Comparison of ENCODE assay signal across 7 cellular contexts in genomic region chr12:3078086-3078820, GRCh38. TPM values are rescaled to one million over a fixed set of nuclear protein-coding genes. Genes with fewer than 3 reads are reported as not detected.
DNase-seq lines count a peak whose midpoint lies in the region; ATAC-seq and TF ChIP-seq lines count a peak whose summit lies in the region.

No MANE protein-coding gene starts in this region.

- TF ChIP-seq POLR2A in spleen (IDR thresholded peaks at IDR 0.05), result no peak

- TF ChIP-seq CTCF in HFF-Myc (IDR thresholded peaks at IDR 0.05; ENCODE audit: low read depth, low read length, missing control alignments), result no peak
- no peak for TF ChIP-seq CTCF in spleen (IDR thresholded peaks at IDR 0.05 in 8 of 11, conservative IDR thresholded peaks at IDR 0.05 in 3 of 11)

- peaks cover 25% of the 10 kb centered on the region for H3K27me3 ChIP-seq in iPS-18a (ENCODE audit: control insufficient read depth, insufficient read depth, low read length)
- H3K27me3 ChIP-seq in spleen (replicated peaks in 1 of 7), result peaks cover 0 to 49% (median 4%) of the 10 kb centered on the region in 7 donors

- H3K36me3 ChIP-seq in iPS-18a (ENCODE audit: control insufficient read depth, low read depth, low read length) (no peaks in the 10 kb centered on the region), spleen (no peaks in the 10 kb centered on the region)

- peaks cover 5% of the 10 kb centered on the region for H3K4me1 ChIP-seq in iPS-18a (ENCODE audit: control insufficient read depth, low read depth, low read length)
- peaks cover 0 to 66% (median 33%) of the 10 kb centered on the region in 6 donors for H3K4me1 ChIP-seq in spleen

- DNase-seq in HFF-Myc (ENCODE audit: extremely low read depth, low read depth), result no peak
- DNase-seq in activated CD4-positive, alpha-beta memory T cell treated with anti-CD3 and anti-CD28 coated beads for 36 hours, result no peak
- no peak for DNase-seq in spleen
- DNase-seq in mesenteric fat pad (ENCODE audit: low spot score), result no peak
- no peak for DNase-seq in NCI-H1048 (lab: John Stamatoyannopoulos, UW)

- no peaks in the 10 kb centered on the region for H3K36me3 Mint-ChIP-seq in activated CD4-positive, alpha-beta memory T cell treated with anti-CD3 and anti-CD28 coated beads for 36 hours

- no peaks in the 10 kb centered on the region for H3K9me3 ChIP-seq in iPS-18a (ENCODE audit: control insufficient read depth, low read depth, low read length)
- H3K9me3 ChIP-seq in spleen, result no peaks in the 10 kb centered on the region

- H3K27me3 Mint-ChIP-seq in activated CD4-positive, alpha-beta memory T cell treated with anti-CD3 and anti-CD28 coated beads for 36 hours, result peaks cover 3% of the 10 kb centered on the region

- ATAC-seq in GM18909 (IDR thresholded peaks at IDR 0.05; ENCODE audit: poor library complexity, unreplicated experiment), result no peak

- POLR2A ChIA-PET in activated CD4-positive, alpha-beta memory T cell treated with anti-CD3 and anti-CD28 coated beads for 36 hours (lab: Charles Lee), result no interaction called here

- 47 to 60% (median 53%) methylated on average over 10 of the region's 10 CpGs for WGBS in spleen, 5 donors

- H3K27ac Mint-ChIP-seq in activated CD4-positive, alpha-beta memory T cell treated with anti-CD3 and anti-CD28 coated beads for 36 hours, result no peak overlapping the region

- CTCF ChIA-PET in activated CD4-positive, alpha-beta memory T cell treated with anti-CD3 and anti-CD28 coated beads for 36 hours (lab: Charles Lee), result no interaction called here

- no peak overlapping the region for H3K9ac ChIP-seq in iPS-18a (ENCODE audit: low read length)

- peaks cover 3% of the 10 kb centered on the region for H3K4me1 Mint-ChIP-seq in activated CD4-positive, alpha-beta memory T cell treated with anti-CD3 and anti-CD28 coated beads for 36 hours (ENCODE audit: low read depth)

- H3K27ac ChIP-seq in iPS-18a (ENCODE audit: low read length) (no peak overlapping the region), spleen (peak overlapping the region in 6 of 8 donors; percentile 80 to 89 (median 87))

- intact Hi-C loops in activated CD4-positive, alpha-beta memory T cell treated with anti-CD3 and anti-CD28 coated beads for 36 hours (cut with micrococcal nuclease), result no loop called here
- intact Hi-C loops in spleen (cut with DNase I; ENCODE audit: low total_unique reads), result no loop called here

- H3K4me3 Mint-ChIP-seq in activated CD4-positive, alpha-beta memory T cell treated with anti-CD3 and anti-CD28 coated beads for 36 hours, result peak overlapping the region; percentile 55

- H3K9me3 Mint-ChIP-seq in activated CD4-positive, alpha-beta memory T cell treated with anti-CD3 and anti-CD28 coated beads for 36 hours, result no peaks in the 10 kb centered on the region

- H3K4me3 ChIP-seq in HFF-Myc (replicated peaks; ENCODE audit: low read depth, low read length), result peak overlapping the region; percentile 68
- H3K4me3 ChIP-seq in iPS-18a (ENCODE audit: low read length), result peak overlapping the region; percentile 49
- peak overlapping the region in 7 of 8 donors; percentile 66 to 91 (median 69) for H3K4me3 ChIP-seq in spleen

RNA-seq across cellular contexts. Expression of gene TSPAN9, which starts 1.1 kb away (rescaled TPM):
- total RNA-seq in activated CD4-positive, alpha-beta memory T cell treated with anti-CD3 and anti-CD28 coated beads for 36 hours, result 1 to 10 TPM in 1 of 2 experiments, under 1 TPM in 1; 0.87 to 1.2 TPM
- total RNA-seq in spleen (10 to 100 TPM; 22.7 to 51.1 (median 37.0) TPM), mesenteric fat pad (36.9 TPM)
- 10 to 100 TPM in 1 of 3 donors, 1 to 10 TPM in 2; 3.6 to 13.5 (median 4.7) TPM for polyA plus RNA-seq in spleen

Comparison
In these comparisons a context has a peak if more than half of its experiments do, and no peak if none do; other contexts are left out.
1. RNA of gene TSPAN9, which starts 1.1 kb away (total RNA-seq): 22.7 to 51.1 TPM in spleen and 36.9 TPM in mesenteric fat pad (single experiment); 0.87 to 1.2 TPM in activated CD4-positive, alpha-beta memory T cell treated with anti-CD3 and anti-CD28 coated beads for 36 hours; every median in the first group is over 10 times any median in the second.
2. Peak in every context shown above with its lines, with median percentiles within 50 percentile points of each other: H3K4me3 ChIP-seq.